29 cellular contexts compared by ENCODE assay signal in genomic region chr13:113412440-113412839, GRCh38. TPM values are rescaled to one million over a fixed set of nuclear protein-coding genes. Genes with fewer than 3 reads are reported as not detected.
"Had no signal": no experiment of that assay in that cellular context is flagged by ENCODE, and none has a peak within 500 bp of the region (broad histone marks: within the 10 kb centered on the region; RNA-seq: fewer than 3 reads in every experiment).

No MANE protein-coding gene starts in this region.

- H3K4me1 ChIP-seq: right lobe of liver, thyroid gland, upper lobe of right lung had no signal

- H3K4me3 ChIP-seq: lung, neural progenitor cell, right lobe of liver, thyroid gland, upper lobe of right lung had no signal

- DNase-seq: activated CD4-positive, alpha-beta T cell treated with anti-CD3 and anti-CD28 coated beads for 48 hours; activated CD4-positive, alpha-beta T cell treated with anti-CD3 and anti-CD28 coated beads, Interleukin-2, amount 50 U/mL, for 48 hours; activated CD8-positive, alpha-beta memory T cell treated with anti-CD3 and anti-CD28 coated beads, Interleukin-2, amount 50 U/mL, for 48 hours; activated gamma-delta T cell; activated naive CD4-positive, alpha-beta T cell treated with anti-CD3 and anti-CD28 coated beads, Interleukin-2, amount 10 ng/mL, durations not matched to agents 7 days and 5 days; activated naive CD8-positive, alpha-beta T cell treated with anti-CD3 and anti-CD28 coated beads, Interleukin-2, amount 10 ng/mL, durations not matched to agents 7 days and 5 days; activated T-cell treated with anti-CD3 and anti-CD28 coated beads, Interleukin-2, amount 50 U/mL, for 24 hours; caudate nucleus; foreskin fibroblast; islet precursor cell; left cardiac atrium; mesendoderm; natural killer cell; occipital lobe; small intestine; stimulated activated CD4-positive, alpha-beta T cell treated with anti-CD3 and anti-CD28 coated beads, Interleukin-4, amount 100 ng/mL, for 24 hours; T-helper 17 cell; T1000; thyroid gland; upper lobe of right lung; WERI-Rb-1 had no signal

- H3K27ac ChIP-seq: neural progenitor cell, right lobe of liver, thyroid gland, upper lobe of right lung had no signal

- ATAC-seq: activated CD4-positive, CD25-positive, alpha-beta regulatory T cell treated with anti-CD3 and anti-CD28 coated beads, Interleukin-2, amount 50 U/mL, for 24 hours; natural killer cell; stimulated activated effector memory CD8-positive, alpha-beta T cell treated with anti-CD3 and anti-CD28 coated beads, Interleukin-12 subunit alpha, Interleukin-12 subunit beta, amount 100 ng/mL, for 72 hours; T-helper 17 cell; upper lobe of right lung had no signal

- H3K9me3 ChIP-seq: right lobe of liver, thyroid gland, upper lobe of right lung had no signal

- H3K36me3 ChIP-seq: neural progenitor cell, right lobe of liver, thyroid gland, upper lobe of right lung, WERI-Rb-1 had no signal

- H3K27me3 ChIP-seq: neural progenitor cell, right lobe of liver, thyroid gland had no signal

RNA-seq across cellular contexts. Expression of gene GRTP1, which starts 48.5 kb away (rescaled TPM):
- total RNA-seq: activated CD8-positive, alpha-beta memory T cell treated with anti-CD3 and anti-CD28 coated beads for 36 hours; activated naive CD8-positive, alpha-beta T cell treated with anti-CD3 and anti-CD28 coated beads, Interleukin-2, amount 10 ng/mL, durations not matched to agents 7 days and 5 days; endothelial cell of umbilical vein; glomerular endothelial cell; natural killer cell had no signal
- polyA plus RNA-seq: endothelial cell of umbilical vein had no signal
